In genomic region chr1:77683142-77683835, GRCh38 we compare ENCODE assay signal across 1 cellular context.
A peak's percentile ranks its signal among the peaks of the same experiment; 100 is the strongest.
TF ChIP-seq lines count a peak whose summit lies in the region.

No MANE protein-coding gene starts in this region.

TF ChIP-seq in HEK293, 187 proteins besides CTCF, POLR2A, EP300 and RAD21 (continued from another document and continues in another):
- no peak for TF ChIP-seq ZNF510 (tag by site-specific recombination; IDR thresholded peaks at IDR 0.05; ENCODE audit: insufficient replicate concordance)
- TF ChIP-seq ZNF2 (tag by site-specific recombination; IDR thresholded peaks at IDR 0.05): 0 out of 2 replicates have a peak, but pooled peaks have one; percentile 56
- no peak for TF ChIP-seq ZNF488 (tag by site-specific recombination; IDR thresholded peaks at IDR 0.05)
- TF ChIP-seq ZNF501 (tag by site-specific recombination; IDR thresholded peaks at IDR 0.05): peak; percentile 86
- TF ChIP-seq PRDM10 (tag by site-specific recombination; IDR thresholded peaks at IDR 0.05): peak; percentile 67
- TF ChIP-seq ZNF777 (tag by site-specific recombination; IDR thresholded peaks at IDR 0.05; ENCODE audit: borderline replicate concordance): no peak; the same call in 1 of the 2 replicates
- no peak for TF ChIP-seq ZNF366 (tag by site-specific recombination; conservative IDR thresholded peaks at IDR 0.05)
- peak; percentile 96 for TF ChIP-seq PATZ1 (tag by site-specific recombination; IDR thresholded peaks at IDR 0.05)
- TF ChIP-seq ZNF239 (tag by site-specific recombination; IDR thresholded peaks at IDR 0.05): no peak
- TF ChIP-seq YY1 (tag by site-specific recombination; IDR thresholded peaks at IDR 0.05): peak; percentile 71
- no peak for TF ChIP-seq ZNF23 (tag by site-specific recombination; IDR thresholded peaks at IDR 0.05; ENCODE audit: borderline replicate concordance)
- 0 out of 2 replicates have a peak, but pooled peaks have one; percentile 9 for TF ChIP-seq ZNF76 (tag by site-specific recombination; IDR thresholded peaks at IDR 0.05; ENCODE audit: borderline replicate concordance, low read depth)
- TF ChIP-seq ZNF658 (tag by site-specific recombination; IDR thresholded peaks at IDR 0.05): no peak
- peak; percentile 95; the same call in 1 of the 2 replicates for TF ChIP-seq ZBTB17 (tag by site-specific recombination; IDR thresholded peaks at IDR 0.05)
- TF ChIP-seq ZFHX2 (tag by site-specific recombination; conservative IDR thresholded peaks at IDR 0.05): peak; percentile 82
- no peak for TF ChIP-seq ZNF202 (tag by site-specific recombination; IDR thresholded peaks at IDR 0.05; ENCODE audit: borderline replicate concordance)
- peak; percentile 78; the same call in 1 of the 2 replicates for TF ChIP-seq PBX3 (CRISPR knock-in tag; IDR thresholded peaks at IDR 0.05)
- no peak for TF ChIP-seq ZNF140 (tag by site-specific recombination; IDR thresholded peaks at IDR 0.05)
- no peak for TF ChIP-seq ZNF121 (tag by site-specific recombination; IDR thresholded peaks at IDR 0.05)
- peak; percentile 30; the same call in 1 of the 2 replicates for TF ChIP-seq ZNF518A (tag by site-specific recombination; conservative IDR thresholded peaks at IDR 0.05; ENCODE audit: low read depth)
- 0 out of 2 replicates have a peak, but pooled peaks have one; percentile 9 for TF ChIP-seq MZF1 (tag by site-specific recombination; IDR thresholded peaks at IDR 0.05; ENCODE audit: borderline replicate concordance)
- 0 out of 2 replicates have a peak, but pooled peaks have one; percentile 13 for TF ChIP-seq REST (tag by site-specific recombination; IDR thresholded peaks at IDR 0.05)
- TF ChIP-seq ZNF10 (tag by site-specific recombination; IDR thresholded peaks at IDR 0.05): peak; percentile 61; the same call in 1 of the 2 replicates
- peak; percentile 45; the same call in 1 of the 2 replicates for TF ChIP-seq KLF10 (tag by site-specific recombination; IDR thresholded peaks at IDR 0.05)
- TF ChIP-seq ZNF654 (tag by site-specific recombination; IDR thresholded peaks at IDR 0.05; ENCODE audit: low read depth): no peak
- TF ChIP-seq ZNF175 (tag by site-specific recombination; IDR thresholded peaks at IDR 0.05): no peak
- TF ChIP-seq ZNF26 (tag by site-specific recombination; IDR thresholded peaks at IDR 0.05): no peak
- no peak for TF ChIP-seq ZNF529 (tag by site-specific recombination; IDR thresholded peaks at IDR 0.05; ENCODE audit: insufficient replicate concordance)
- no peak for TF ChIP-seq ZNF521 (tag by site-specific recombination; IDR thresholded peaks at IDR 0.05)
- TF ChIP-seq ZFP69B (tag by site-specific recombination; IDR thresholded peaks at IDR 0.05): peak; percentile 87
- no peak for TF ChIP-seq ZNF704 (tag by site-specific recombination; IDR thresholded peaks at IDR 0.05)
- peak; percentile 14; the same call in 1 of the 2 replicates for TF ChIP-seq INSM2 (tag by site-specific recombination; IDR thresholded peaks at IDR 0.05)
- peak; percentile 42; the same call in 1 of the 2 replicates for TF ChIP-seq ZNF596 (tag by site-specific recombination; IDR thresholded peaks at IDR 0.05)
